In the genomic region with DNA sequence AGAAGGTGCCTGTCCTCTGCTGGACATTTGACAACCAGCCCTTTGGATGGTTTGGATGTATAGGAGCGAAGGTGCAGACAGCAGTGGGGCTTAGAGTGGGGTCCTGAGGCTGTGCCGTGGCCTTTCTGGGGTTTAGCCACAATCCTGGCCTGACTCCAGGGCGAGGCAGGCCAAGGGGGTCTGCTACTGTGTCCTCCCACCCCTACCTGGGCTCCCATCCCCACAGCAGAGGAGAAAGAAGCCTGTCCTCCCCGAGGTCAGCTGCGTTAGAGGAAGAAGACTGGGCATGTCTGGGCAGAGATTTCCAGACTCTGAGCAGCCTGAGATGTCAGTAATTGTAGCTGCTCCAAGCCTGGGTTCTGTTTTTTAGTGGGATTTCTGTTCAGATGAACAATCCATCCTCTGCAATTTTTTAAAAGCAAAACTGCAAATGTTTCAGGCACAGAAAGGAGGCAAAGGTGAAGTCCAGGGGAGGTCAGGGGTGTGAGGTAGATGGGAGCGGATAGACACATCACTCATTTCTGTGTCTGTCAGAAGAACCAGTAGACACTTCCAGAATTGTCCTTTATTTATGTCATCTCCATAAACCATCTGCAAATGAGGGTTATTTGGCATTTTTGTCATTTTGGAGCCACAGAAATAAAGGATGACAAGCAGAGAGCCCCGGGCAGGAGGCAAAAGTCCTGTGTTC, we compare ENCODE assay signal across 1 cellular context.
TF ChIP-seq lines count a peak whose summit lies in the region.

No MANE protein-coding gene starts in this region.

TF ChIP-seq in HepG2, 621 proteins besides CTCF, POLR2A, EP300 and RAD21 (continued from another document):
- TF ChIP-seq, protein P1, sequence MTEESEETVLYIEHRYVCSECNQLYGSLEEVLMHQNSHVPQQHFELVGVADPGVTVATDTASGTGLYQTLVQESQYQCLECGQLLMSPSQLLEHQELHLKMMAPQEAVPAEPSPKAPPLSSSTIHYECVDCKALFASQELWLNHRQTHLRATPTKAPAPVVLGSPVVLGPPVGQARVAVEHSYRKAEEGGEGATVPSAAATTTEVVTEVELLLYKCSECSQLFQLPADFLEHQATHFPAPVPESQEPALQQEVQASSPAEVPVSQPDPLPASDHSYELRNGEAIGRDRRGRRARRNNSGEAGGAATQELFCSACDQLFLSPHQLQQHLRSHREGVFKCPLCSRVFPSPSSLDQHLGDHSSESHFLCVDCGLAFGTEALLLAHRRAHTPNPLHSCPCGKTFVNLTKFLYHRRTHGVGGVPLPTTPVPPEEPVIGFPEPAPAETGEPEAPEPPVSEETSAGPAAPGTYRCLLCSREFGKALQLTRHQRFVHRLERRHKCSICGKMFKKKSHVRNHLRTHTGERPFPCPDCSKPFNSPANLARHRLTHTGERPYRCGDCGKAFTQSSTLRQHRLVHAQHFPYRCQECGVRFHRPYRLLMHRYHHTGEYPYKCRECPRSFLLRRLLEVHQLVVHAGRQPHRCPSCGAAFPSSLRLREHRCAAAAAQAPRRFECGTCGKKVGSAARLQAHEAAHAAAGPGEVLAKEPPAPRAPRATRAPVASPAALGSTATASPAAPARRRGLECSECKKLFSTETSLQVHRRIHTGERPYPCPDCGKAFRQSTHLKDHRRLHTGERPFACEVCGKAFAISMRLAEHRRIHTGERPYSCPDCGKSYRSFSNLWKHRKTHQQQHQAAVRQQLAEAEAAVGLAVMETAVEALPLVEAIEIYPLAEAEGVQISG (CRISPR knock-in tag; IDR thresholded peaks at IDR 0.05): no peak
- TF ChIP-seq ZNF33A (CRISPR knock-in tag; IDR thresholded peaks at IDR 0.05; ENCODE audit: borderline replicate concordance) (no peak), ZHX2 (IDR thresholded peaks at IDR 0.05; ENCODE audit: low read depth) (no peak), ZHX2 (CRISPR knock-in tag; IDR thresholded peaks at IDR 0.05; ENCODE audit: borderline replicate concordance) (no peak), PAX8 (CRISPR knock-in tag; IDR thresholded peaks at IDR 0.05; ENCODE audit: borderline replicate concordance) (0 out of 2 replicates have a peak, but pooled peaks have one; percentile 24), XRCC5 (optimal IDR thresholded peaks at IDR 0.05; ENCODE audit: low read length) (peak; percentile 62)
